ENCODE assay signal across 8 cellular contexts in the genomic region with DNA sequence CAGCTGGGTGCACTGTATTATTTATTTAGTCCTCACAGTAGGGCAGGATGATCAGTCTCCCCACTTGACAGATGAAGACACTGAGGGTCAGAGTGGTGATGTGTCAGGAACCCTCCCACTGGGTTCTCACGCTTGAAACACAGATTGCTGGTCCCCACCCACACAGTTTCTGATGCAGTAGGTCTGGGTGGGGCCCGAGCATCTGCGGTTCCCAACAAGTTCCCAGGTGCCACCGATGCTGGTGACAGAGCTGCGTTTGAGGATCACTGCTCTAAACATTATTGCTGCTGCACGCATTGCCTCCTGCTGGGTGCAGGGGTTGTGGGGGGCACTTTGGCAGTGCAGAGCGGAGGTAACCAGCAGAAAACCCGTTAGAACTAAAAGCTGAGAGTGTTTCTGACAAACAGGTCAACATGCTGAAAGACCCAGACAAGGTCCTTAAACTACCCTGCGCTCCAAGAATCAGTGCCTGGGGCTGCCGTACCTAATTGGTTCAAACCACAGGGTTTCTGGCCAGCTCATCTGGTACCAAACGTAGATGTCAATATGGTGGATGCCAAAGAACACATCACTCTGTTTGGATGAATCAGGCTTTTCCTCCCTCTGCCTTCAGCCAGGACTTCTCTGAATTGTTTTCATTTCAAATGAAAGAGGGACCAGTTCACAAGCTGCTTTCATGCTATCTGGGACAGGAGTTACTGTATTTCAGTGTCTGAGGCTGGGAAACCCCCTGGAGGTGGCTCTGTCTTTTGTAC.
DNase-seq lines count a peak whose midpoint lies in the region; ATAC-seq lines count a peak whose summit lies in the region.

No MANE protein-coding gene starts in this region.

- peak; percentile 72 to 79 for ATAC-seq in CD4-positive, CD25-positive, alpha-beta regulatory T cell (ENCODE audit: low read depth in 2 of 2)
- ATAC-seq in HG02798 (IDR thresholded peaks at IDR 0.05; ENCODE audit: poor library complexity, unreplicated experiment) (peak; percentile 77), GM21423 (IDR thresholded peaks at IDR 0.05; ENCODE audit: unreplicated experiment) (no peak), GM18520 (IDR thresholded peaks at IDR 0.05; ENCODE audit: unreplicated experiment) (no peak)

- no peaks in the 10 kb centered on the region for H3K9me3 Mint-ChIP-seq in CD4-positive, CD25-positive, alpha-beta regulatory T cell
- H3K9me3 Mint-ChIP-seq in activated CD4-positive, alpha-beta memory T cell treated with anti-CD3 and anti-CD28 coated beads for 36 hours = no peaks in the 10 kb centered on the region

- peak; percentile 41 to 86 (median 68) for DNase-seq in CD4-positive, CD25-positive, alpha-beta regulatory T cell
- peak; percentile 86 for DNase-seq in activated CD4-positive, alpha-beta memory T cell treated with anti-CD3 and anti-CD28 coated beads for 36 hours
- peak; percentile 54 for DNase-seq in stimulated activated CD4-positive, alpha-beta T cell treated with anti-CD3 and anti-CD28 coated beads, Interleukin-4, amount 100 ng/mL, for 1 hour
- DNase-seq in HPDE6-E6E7 (ENCODE audit: extremely low spot score) = no peak

- H3K27ac ChIP-seq in CD4-positive, CD25-positive, alpha-beta regulatory T cell (ENCODE audit: insufficient read depth, low read length, poor library complexity, severe bottlenecking) = peak overlapping the region; percentile 82
- peak overlapping the region; percentile 48 to 75 for H3K27ac ChIP-seq in esophagus (ENCODE audit: low read depth in 2 of 2, low read length in 1 of 2)

- intact Hi-C loops in activated CD4-positive, alpha-beta memory T cell treated with anti-CD3 and anti-CD28 coated beads for 36 hours (cut with micrococcal nuclease) = loop anchor here (1.0 to 2.0 kb wide), 5 partner anchors 64 to 435 kb away; a partner anchor contains a TSS

- POLR2A ChIA-PET in activated CD4-positive, alpha-beta memory T cell treated with anti-CD3 and anti-CD28 coated beads for 36 hours (lab: Charles Lee) = interaction anchor here (1.1 to 1.8 kb wide), 4 partner anchors 9 to 137 kb away, joined by 3 to 5 read pairs (median 4); a partner anchor contains a TSS

- peak overlapping the region; percentile 94 to 96 (median 94) for H3K27ac Mint-ChIP-seq in CD4-positive, CD25-positive, alpha-beta regulatory T cell
- H3K27ac Mint-ChIP-seq in activated CD4-positive, alpha-beta memory T cell treated with anti-CD3 and anti-CD28 coated beads for 36 hours = peak overlapping the region; percentile 97

- no peaks in the 10 kb centered on the region for H3K27me3 Mint-ChIP-seq in CD4-positive, CD25-positive, alpha-beta regulatory T cell
- H3K27me3 Mint-ChIP-seq in activated CD4-positive, alpha-beta memory T cell treated with anti-CD3 and anti-CD28 coated beads for 36 hours = no peaks in the 10 kb centered on the region

- peaks cover 29% of the 10 kb centered on the region for H3K36me3 Mint-ChIP-seq in CD4-positive, CD25-positive, alpha-beta regulatory T cell
- peaks cover 13% of the 10 kb centered on the region for H3K36me3 Mint-ChIP-seq in activated CD4-positive, alpha-beta memory T cell treated with anti-CD3 and anti-CD28 coated beads for 36 hours

- peaks cover 27% of the 10 kb centered on the region for H3K36me3 ChIP-seq in CD4-positive, CD25-positive, alpha-beta regulatory T cell (ENCODE audit: control insufficient read depth, insufficient read depth, low read length)
- peaks cover 0 to 8% of the 10 kb centered on the region in 2 donors for H3K36me3 ChIP-seq in esophagus (ENCODE audit: control insufficient read depth in 2 of 2, insufficient read depth in 2 of 2, low read length in 1 of 2)

- WGBS in esophagus, 2 donors = 46 to 65% methylated on average over 11 of the region's 11 CpGs

- H3K4me1 Mint-ChIP-seq in CD4-positive, CD25-positive, alpha-beta regulatory T cell = peaks cover 26 to 79% (median 42%) of the 10 kb centered on the region in 4 donors
- H3K4me1 Mint-ChIP-seq in activated CD4-positive, alpha-beta memory T cell treated with anti-CD3 and anti-CD28 coated beads for 36 hours (ENCODE audit: low read depth) = peaks cover 37% of the 10 kb centered on the region

- H3K4me3 ChIP-seq in CD4-positive, CD25-positive, alpha-beta regulatory T cell (ENCODE audit: low read depth, low read length) = peak overlapping the region; percentile 67
- H3K4me3 ChIP-seq in esophagus (ENCODE audit: low read depth in 1 of 2, low read length in 2 of 2) = no peak overlapping the region

- CTCF ChIA-PET in activated CD4-positive, alpha-beta memory T cell treated with anti-CD3 and anti-CD28 coated beads for 36 hours (lab: Charles Lee) = interaction anchor here (0.7 to 1.3 kb wide), 4 partner anchors 16 to 150 kb away, joined by 3 to 4 read pairs (median 3); no protein-coding TSS in a partner anchor

- H3K4me1 ChIP-seq in CD4-positive, CD25-positive, alpha-beta regulatory T cell (ENCODE audit: control insufficient read depth, insufficient read depth, low read length, poor library complexity, severe bottlenecking) = peaks cover 27% of the 10 kb centered on the region
- peaks cover 2 to 18% of the 10 kb centered on the region in 2 donors for H3K4me1 ChIP-seq in esophagus (ENCODE audit: control insufficient read depth in 2 of 2, insufficient read depth in 2 of 2, low read length in 1 of 2)

- no peaks in the 10 kb centered on the region for H3K9me3 ChIP-seq in CD4-positive, CD25-positive, alpha-beta regulatory T cell (ENCODE audit: control insufficient read depth in 2 of 2, low read length in 2 of 2)
- H3K9me3 ChIP-seq in esophagus (ENCODE audit: control insufficient read depth in 2 of 2, insufficient read depth in 1 of 2, low read depth in 1 of 2, low read length in 1 of 2) = no peaks in the 10 kb centered on the region

- no peaks in the 10 kb centered on the region for H3K27me3 ChIP-seq in CD4-positive, CD25-positive, alpha-beta regulatory T cell (ENCODE audit: control insufficient read depth, insufficient read depth, low read length)
- H3K27me3 ChIP-seq in esophagus (ENCODE audit: control insufficient read depth in 1 of 2, insufficient read depth in 2 of 2, low read length in 2 of 2) = no peaks in the 10 kb centered on the region

- peak overlapping the region; percentile 61 to 79 (median 75) for H3K4me3 Mint-ChIP-seq in CD4-positive, CD25-positive, alpha-beta regulatory T cell
- peak overlapping the region; percentile 52 for H3K4me3 Mint-ChIP-seq in activated CD4-positive, alpha-beta memory T cell treated with anti-CD3 and anti-CD28 coated beads for 36 hours

Comparison
In these comparisons a context has a peak if more than half of its experiments do, and no peak if none do; other contexts are left out.
1. ATAC-seq: peak in CD4-positive, CD25-positive, alpha-beta regulatory T cell (2 of 2) and HG02798 (single experiment); none in GM21423 (single experiment) and GM18520 (single experiment).